In the genomic region with DNA sequence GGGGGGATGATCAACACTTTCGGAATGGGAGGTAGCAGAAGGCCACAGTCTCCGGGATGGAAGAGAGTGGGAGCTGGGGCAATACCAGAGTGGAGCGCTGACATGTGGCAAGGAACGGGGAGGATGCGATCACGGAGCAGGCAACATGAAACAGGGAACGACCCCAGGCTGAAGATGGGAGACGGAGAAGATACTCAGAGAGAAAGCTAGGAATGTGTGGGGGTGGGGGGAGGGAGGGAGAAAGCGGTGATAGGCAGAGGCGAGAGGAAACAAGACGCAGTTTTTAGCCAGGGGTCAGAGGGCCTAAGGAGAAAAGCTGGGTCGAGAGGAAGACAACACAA, we compare ENCODE assay signal across 8 cellular contexts. TPM values are rescaled to one million over a fixed set of nuclear protein-coding genes. Genes with fewer than 3 reads are reported as not detected.
DNase-seq lines count a peak whose midpoint lies in the region; ATAC-seq and TF ChIP-seq lines count a peak whose summit lies in the region.

No MANE protein-coding gene starts in this region.

- H3K27me3 ChIP-seq in dorsolateral prefrontal cortex, result no peaks in the 10 kb centered on the region

- H3K27ac ChIP-seq in dorsolateral prefrontal cortex, result peak overlapping the region in 46 of 59 donors; percentile 0 to 92 (median 79)

- peak; percentile 8 for ATAC-seq in Right ventricle myocardium inferior
- ATAC-seq in GM18873 (IDR thresholded peaks at IDR 0.05; ENCODE audit: low FRiP score, unreplicated experiment), result no peak

- intact Hi-C loops in Right ventricle myocardium inferior (cut with DNase I), result loop anchor here (5.0 kb wide), 1 partner anchor 256 kb away; a partner anchor contains a TSS
- intact Hi-C loops in cardiac septum (cut with DNase I), result no loop called here
- intact Hi-C loops in dorsolateral prefrontal cortex (cut with DNase I), result loop anchor here (2.0 to 10.0 kb wide), 4 partner anchors 177 to 503 kb away; a partner anchor contains a TSS

- peak overlapping the region; percentile 47 to 99 (median 93) for H3K4me3 ChIP-seq in dorsolateral prefrontal cortex

- DNase-seq in Right ventricle myocardium inferior (ENCODE audit: missing footprints) (no peak), cardiac septum (ENCODE audit: low spot score) (no peak), M059J (ENCODE audit: low read depth) (peak; percentile 38), dorsolateral prefrontal cortex (peak in 2 of 10 donors; percentile 11 to 19), medulla oblongata (ENCODE audit: extremely low spot score) (peak; percentile 6), ureter (ENCODE audit: low spot score) (no peak), NCI-H1694 (lab: John Stamatoyannopoulos, UW) (no peak)

- TF ChIP-seq CTCF in dorsolateral prefrontal cortex (IDR thresholded peaks at IDR 0.05 in 54 of 56, conservative IDR thresholded peaks at IDR 0.05 in 2 of 56; ENCODE audit: low read depth in 1 of 56, partially characterized antibody in 56 of 56), result no peak

RNA-seq across cellular contexts. Expression of a gene that starts 0.6 kb away (rescaled TPM):
- total RNA-seq in Right ventricle myocardium inferior (22.1 TPM), cardiac septum (26.6 TPM), dorsolateral prefrontal cortex (10 to 100 TPM; 35.9 to 76.7 (median 50.9) TPM), ureter (41.8 TPM)
- 19.4 and 19.9 TPM in 2 replicates for total RNA-seq in M059J (2014; rRNA removed; shearing (Covaris generic))

Comparison
In these comparisons a context has a peak if more than half of its experiments do, and no peak if none do; other contexts are left out.
1. DNase-seq: peak in M059J (single experiment) and medulla oblongata (single experiment); none in Right ventricle myocardium inferior (single experiment), cardiac septum (single experiment), ureter (single experiment) and NCI-H1694 (single experiment).